ENCODE assay signal across 22 cellular contexts in the genomic region with DNA sequence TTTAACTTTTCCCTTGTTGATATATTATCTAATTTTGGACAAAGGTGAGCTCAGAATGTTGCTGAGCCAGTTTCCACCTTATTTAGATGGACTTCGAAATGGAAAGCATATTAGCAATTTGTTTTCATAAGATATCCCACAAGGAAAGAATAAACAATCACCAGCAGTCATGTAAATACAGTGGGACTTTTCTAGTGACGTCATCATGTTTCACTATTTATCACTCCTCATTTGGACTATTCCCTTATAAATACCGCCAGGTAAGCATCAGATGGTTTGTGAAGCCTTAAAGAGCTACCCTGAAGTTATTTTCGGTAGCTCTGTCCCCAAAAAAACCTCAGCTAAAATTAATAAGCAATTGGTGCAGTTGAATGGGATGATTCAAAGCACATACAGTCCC.
DNase-seq lines count a peak whose midpoint lies in the region; ATAC-seq, FAIRE-seq and TF ChIP-seq lines count a peak whose summit lies in the region.
"Had no signal": no experiment of that assay in that cellular context is flagged by ENCODE, and none has a peak within 500 bp of the region (broad histone marks: within the 10 kb centered on the region; RNA-seq: fewer than 3 reads in every experiment).

No MANE protein-coding gene starts in this region.

- POLR2A ChIA-PET in HEK293 (lab: Yijun Ruan, JAX), result no interaction called here
- POLR2A ChIA-PET in H1 (lab: Charles Lee; ENCODE audit: partially characterized antibody), result no interaction called here

- no peak overlapping the region for H3K18ac ChIP-seq in H1 (ENCODE audit: extremely low read depth, low read length)

- H4K20me1 ChIP-seq in H1 (replicated peaks in 1 of 2; ENCODE audit: control insufficient read depth in 1 of 2, insufficient read depth in 2 of 2, low read length in 2 of 2), result no peaks in the 10 kb centered on the region
- H4K20me1 ChIP-seq: BLaER1 had no signal

- H3K36me3 ChIP-seq in HEK293 (ENCODE audit: control insufficient read depth in 2 of 2, insufficient read depth in 1 of 2, low read length in 2 of 2) (no peaks in the 10 kb centered on the region), H1 (ENCODE audit: control insufficient read depth in 2 of 4, insufficient read depth in 4 of 4, low read length in 3 of 4) (no peaks in the 10 kb centered on the region)
- H3K36me3 ChIP-seq: BLaER1 had no signal

- H3K4ac ChIP-seq in H1 (replicated peaks; ENCODE audit: insufficient read length, low read depth, low read length), result no peak overlapping the region

- no peak overlapping the region for H2BK20ac ChIP-seq in H1 (ENCODE audit: low read length)

- no peak for TF ChIP-seq RAD21 in H1 (IDR thresholded peaks at IDR 0.05 in 1 of 2, conservative IDR thresholded peaks at IDR 0.05 in 1 of 2; ENCODE audit: low read depth in 2 of 2, low read length in 2 of 2)

- H2BK15ac ChIP-seq in H1 (ENCODE audit: low read length), result no peak overlapping the region

- H4K8ac ChIP-seq in H1 (ENCODE audit: extremely low read depth, insufficient read depth, low read length), result no peak overlapping the region

- WGBS in H1 (ENCODE audit: extremely low coverage in 1 of 2, insufficient coverage in 1 of 2, insufficient read length in 1 of 2, insufficient replicate concordance in 2 of 2, low coverage in 1 of 2, low lambda C conversion rate in 2 of 2, missing lambda C conversion rate in 1 of 2), 2 experiments, result 80% methylated on average over 4 of the region's 4 CpGs; no CpG with 5 or more reads in 1 of the 2 experiments

- no peak overlapping the region for H3K4me3 ChIP-seq in HEK293 (ENCODE audit: low read depth, low read length)
- no peak overlapping the region for H3K4me3 ChIP-seq in H1 (ENCODE audit: extremely low read depth in 1 of 4, insufficient read depth in 2 of 4, low read depth in 3 of 4, low read length in 4 of 4)
- H3K4me3 ChIP-seq: BLaER1 had no signal

- no peak overlapping the region for H2AFZ ChIP-seq in H1 (ENCODE audit: low read length)

- TF ChIP-seq CTCF in HEK293 (tag by site-specific recombination; IDR thresholded peaks at IDR 0.05) (no peak), VCaP (conservative IDR thresholded peaks at IDR 0.05) (no peak), H1 (IDR thresholded peaks at IDR 0.05; ENCODE audit: control extremely low read depth in 1 of 3, insufficient read depth in 1 of 3, low read depth in 1 of 3, low read length in 3 of 3) (no peak)

- no peak overlapping the region for H3K23ac ChIP-seq in H1 (ENCODE audit: insufficient read length)

- H3K4me1 ChIP-seq in HEK293 (ENCODE audit: control insufficient read depth, insufficient read depth, low read length) (no peaks in the 10 kb centered on the region), H1 (replicated peaks in 1 of 4; ENCODE audit: control insufficient read depth in 3 of 4, insufficient read depth in 4 of 4, low read length in 3 of 4) (peaks cover 0 to 15% (median 3%) of the 10 kb centered on the region in 4 experiments; a peak in 3 of 7 replicates)
- H3K4me1 ChIP-seq: BLaER1, Caco-2 had no signal

- no peak overlapping the region for H3K4me2 ChIP-seq in H1 (ENCODE audit: insufficient read depth in 1 of 2, low read depth in 2 of 2, low read length in 2 of 2)
- H3K4me2 ChIP-seq: BLaER1 had no signal

- no peak overlapping the region for H4K91ac ChIP-seq in H1 (replicated peaks; ENCODE audit: insufficient read length, low read length)

- H3K79me2 ChIP-seq in H1 (ENCODE audit: control insufficient read depth in 1 of 2, insufficient read depth in 2 of 2, low read length in 2 of 2), result no peaks in the 10 kb centered on the region

- no peak for ATAC-seq in GM21423 (IDR thresholded peaks at IDR 0.05; ENCODE audit: unreplicated experiment)
- ATAC-seq in HG02885 (IDR thresholded peaks at IDR 0.05; ENCODE audit: poor library complexity, unreplicated experiment), result no peak
- ATAC-seq: CD8-positive, alpha-beta T cell; HCT116 had no signal

- no peaks in the 10 kb centered on the region for H3K79me1 ChIP-seq in H1 (ENCODE audit: low read depth, low read length)

- TF ChIP-seq POLR2A in H1 (IDR thresholded peaks at IDR 0.05; ENCODE audit: control extremely low read depth in 1 of 2, low read depth in 2 of 2, low read length in 2 of 2), result no peak

- peak overlapping the region; percentile 33 for H2BK120ac ChIP-seq in H1 (replicated peaks; ENCODE audit: low read depth, low read length)

- CTCF ChIA-PET in HEK293 (lab: Yijun Ruan, JAX), result interaction anchor here (0.6 to 0.7 kb wide), 2 partner anchors 68 to 69 kb away, joined by 3 read pairs; no protein-coding TSS in a partner anchor
- CTCF ChIA-PET in H1 (lab: Charles Lee; ENCODE audit: partially characterized antibody), result no interaction called here

- H3K27ac ChIP-seq in HEK293 (ENCODE audit: extremely low read depth, low read depth, low read length) (no peak overlapping the region), VCaP (peak overlapping the region; percentile 55), H1 (ENCODE audit: low read depth, low read length) (no peak overlapping the region)
- H3K27ac ChIP-seq: 22Rv1, BLaER1, C4-2B had no signal

- DNase-seq in DMS53 (lab: John Stamatoyannopoulos, UW), result peak; percentile 37
- no peak for DNase-seq in H1 (ENCODE audit: low read depth in 1 of 2, low spot score in 2 of 2)
- no peak for DNase-seq in germinal center (ENCODE audit: low spot score)
- DNase-seq in NCI-H69 (lab: John Stamatoyannopoulos, UW), result no peak
- DNase-seq: Caco-2; CD4-positive, CD25-positive, alpha-beta regulatory T cell; CD8-positive, alpha-beta T cell; DMS 273 treated with DMSO at 0.1 percent for 48 hours; DND-41; H9; HFFc6 had no signal

- H2AK5ac ChIP-seq in H1 (ENCODE audit: low read depth, low read length), result no peak overlapping the region

- H3K27me3 ChIP-seq in H1 (replicated peaks in 1 of 4; ENCODE audit: control insufficient read depth in 3 of 4, extremely low read depth in 1 of 4, insufficient read depth in 3 of 4, low read length in 3 of 4), result no peaks in the 10 kb centered on the region
- H3K27me3 ChIP-seq: BLaER1 had no signal

- no peak for FAIRE-seq in H1 (lab: Jason Lieb, UNC)
- FAIRE-seq: A204.1, D721Med, G401.6 had no signal

- no peak overlapping the region for H2BK5ac ChIP-seq in H1 (ENCODE audit: low read depth, low read length)

- no peak for TF ChIP-seq EP300 in H1 (IDR thresholded peaks at IDR 0.05; ENCODE audit: borderline replicate concordance in 1 of 2, low read depth in 2 of 2, low read length in 2 of 2)

- no peaks in the 10 kb centered on the region for H3K23me2 ChIP-seq in H1 (ENCODE audit: low read depth, low read length)

- no peak overlapping the region for H3K9ac ChIP-seq in H1 (replicated peaks in 1 of 4; ENCODE audit: extremely low read depth in 1 of 4, low read depth in 3 of 4, low read length in 3 of 4)
- H3K9ac ChIP-seq: BLaER1 had no signal

- H3K9me3 ChIP-seq in HEK293 (ENCODE audit: control insufficient read depth, insufficient read depth, low read depth, low read length), result no peaks in the 10 kb centered on the region
- H3K9me3 ChIP-seq in H1 (ENCODE audit: insufficient read depth in 2 of 2, low read depth in 1 of 2, low read length in 1 of 2), result no peaks in the 10 kb centered on the region

- H2BK12ac ChIP-seq in H1 (ENCODE audit: low read depth, low read length), result no peak overlapping the region

- H3K56ac ChIP-seq in H1 (replicated peaks; ENCODE audit: insufficient read length, low read depth, low read length), result no peak overlapping the region

- H3K14ac ChIP-seq in H1 (ENCODE audit: insufficient read length), result no peak overlapping the region

- H4K5ac ChIP-seq in H1 (ENCODE audit: insufficient read length, low read depth, low read length), result no peak overlapping the region

TF ChIP-seq in HEK293, 187 proteins besides CTCF, POLR2A, EP300 and RAD21 (continues in another document):
- TF ChIP-seq, protein P1, sequence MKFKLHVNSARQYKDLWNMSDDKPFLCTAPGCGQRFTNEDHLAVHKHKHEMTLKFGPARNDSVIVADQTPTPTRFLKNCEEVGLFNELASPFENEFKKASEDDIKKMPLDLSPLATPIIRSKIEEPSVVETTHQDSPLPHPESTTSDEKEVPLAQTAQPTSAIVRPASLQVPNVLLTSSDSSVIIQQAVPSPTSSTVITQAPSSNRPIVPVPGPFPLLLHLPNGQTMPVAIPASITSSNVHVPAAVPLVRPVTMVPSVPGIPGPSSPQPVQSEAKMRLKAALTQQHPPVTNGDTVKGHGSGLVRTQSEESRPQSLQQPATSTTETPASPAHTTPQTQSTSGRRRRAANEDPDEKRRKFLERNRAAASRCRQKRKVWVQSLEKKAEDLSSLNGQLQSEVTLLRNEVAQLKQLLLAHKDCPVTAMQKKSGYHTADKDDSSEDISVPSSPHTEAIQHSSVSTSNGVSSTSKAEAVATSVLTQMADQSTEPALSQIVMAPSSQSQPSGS (tag by site-specific recombination; IDR thresholded peaks at IDR 0.05; ENCODE audit: low read depth), result peak; percentile 86
- no peak for TF ChIP-seq ZFP37 (tag by site-specific recombination; IDR thresholded peaks at IDR 0.05)
- TF ChIP-seq OVOL3 (tag by site-specific recombination; IDR thresholded peaks at IDR 0.05), result no peak
- TF ChIP-seq FEZF1 (tag by site-specific recombination; IDR thresholded peaks at IDR 0.05), result no peak
- TF ChIP-seq ZNF473 (tag by site-specific recombination; IDR thresholded peaks at IDR 0.05), result no peak
- no peak for TF ChIP-seq ZNF266 (tag by site-specific recombination; IDR thresholded peaks at IDR 0.05; ENCODE audit: low read depth)

TF ChIP-seq in H1, 55 proteins besides CTCF, POLR2A, EP300 and RAD21 (continues in another document):
- TF ChIP-seq SIX5 (IDR thresholded peaks at IDR 0.05; ENCODE audit: low read depth, low read length) (no peak), POLR2AphosphoS5 (IDR thresholded peaks at IDR 0.05; ENCODE audit: low read depth, low read length) (no peak), GTF2F1 (IDR thresholded peaks at IDR 0.05; ENCODE audit: borderline replicate concordance, low read depth, low read length) (no peak), CTBP2 (IDR thresholded peaks at IDR 0.05; ENCODE audit: borderline replicate concordance, insufficient read depth, insufficient read length, low read length) (no peak), JUND (IDR thresholded peaks at IDR 0.05; ENCODE audit: low read length) (no peak), POU5F1 (IDR thresholded peaks at IDR 0.05; ENCODE audit: low read depth, low read length) (no peak), TBP (IDR thresholded peaks at IDR 0.05; ENCODE audit: low read depth, low read length) (no peak), BRCA1 (IDR thresholded peaks at IDR 0.05; ENCODE audit: low read depth, low read length) (no peak), BACH1 (IDR thresholded peaks at IDR 0.05; ENCODE audit: low read length) (no peak), TCF12 (IDR thresholded peaks at IDR 0.05; ENCODE audit: low read depth, low read length) (no peak), KDM1A (IDR thresholded peaks at IDR 0.05; ENCODE audit: borderline replicate concordance, low read length) (no peak), SAP30 (IDR thresholded peaks at IDR 0.05; ENCODE audit: insufficient read depth, insufficient replicate concordance, low read length) (no peak), KDM5A (IDR thresholded peaks at IDR 0.05; ENCODE audit: low read length) (no peak), PHF8 (conservative IDR thresholded peaks at IDR 0.05; ENCODE audit: low read depth, low read length) (no peak), EGR1 (IDR thresholded peaks at IDR 0.05; ENCODE audit: borderline replicate concordance, low read depth, low read length) (no peak), SUZ12 (IDR thresholded peaks at IDR 0.05; ENCODE audit: low read length) (no peak)
